ENCODE assay signal across 8 cellular contexts in the genomic region with DNA sequence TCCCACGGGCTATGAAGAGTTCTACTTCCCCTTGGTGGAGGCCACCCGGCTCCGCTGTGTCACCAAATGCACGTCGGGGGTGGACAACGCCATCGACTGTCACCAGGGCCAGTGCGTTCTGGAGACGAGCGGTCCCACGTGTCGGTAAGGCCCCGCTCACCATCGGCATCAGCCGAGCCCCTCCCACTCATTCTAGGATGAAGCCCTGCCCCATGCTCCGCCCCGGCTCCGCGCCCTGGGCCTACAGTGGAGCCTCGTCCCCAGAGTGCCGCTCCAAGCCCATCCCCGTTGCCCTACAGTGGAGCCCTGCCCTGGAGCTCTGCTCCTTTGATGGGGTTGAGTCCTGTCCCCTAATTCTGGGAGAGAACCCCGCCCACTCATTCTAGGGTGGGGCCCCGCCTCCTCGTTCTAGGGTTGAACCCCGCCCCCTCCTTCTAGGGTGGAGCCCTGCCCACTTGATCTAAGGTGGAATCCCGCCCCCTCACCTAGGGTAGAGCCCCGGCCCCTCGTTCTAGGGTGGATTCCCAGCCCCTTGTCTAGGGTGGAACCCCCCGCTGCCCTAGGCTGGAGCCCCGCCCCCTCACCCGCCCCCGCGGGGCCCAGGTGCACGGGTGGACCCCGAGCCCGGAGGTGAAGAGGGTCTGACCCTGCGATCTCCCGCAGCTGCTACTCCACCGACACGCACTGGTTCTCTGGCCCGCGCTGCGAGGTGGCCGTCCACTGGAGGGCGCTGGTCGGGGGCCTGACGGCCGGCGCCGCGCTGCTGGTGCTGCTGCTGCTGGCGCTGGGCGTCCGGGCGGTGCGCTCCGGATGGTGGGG. TPM values are rescaled to one million over a fixed set of nuclear protein-coding genes. Genes with fewer than 3 reads are reported as not detected.
A peak's percentile ranks its signal among the peaks of the same experiment; 100 is the strongest.
DNase-seq lines count a peak whose midpoint lies in the region; ATAC-seq and TF ChIP-seq lines count a peak whose summit lies in the region.

No MANE protein-coding gene starts in this region.

- no peak overlapping the region for H2BK5ac ChIP-seq in mesendoderm (ENCODE audit: low read length)

- peaks cover 60% of the 10 kb centered on the region for H3K27me3 Mint-ChIP-seq in CD8-positive, alpha-beta T cell (ENCODE audit: low read depth)
- peaks cover 59% of the 10 kb centered on the region for H3K27me3 Mint-ChIP-seq in activated B cell treated with CpG ODN at 0.5 μM for 24 hours

- H3K4me3 ChIP-seq in CD8-positive, alpha-beta T cell (ENCODE audit: low read depth, low read length) = peak overlapping the region; percentile 71
- H3K4me3 ChIP-seq in mesendoderm (ENCODE audit: low read length) = peak overlapping the region; percentile 25

- no peak overlapping the region for H4K8ac ChIP-seq in mesendoderm (ENCODE audit: low read depth, low read length)

- H3K23ac ChIP-seq in mesendoderm (ENCODE audit: low read length) = no peak overlapping the region

- CTCF ChIA-PET in CD8-positive, alpha-beta T cell (lab: Charles Lee) = interaction anchor here (0.9 to 1.3 kb wide), 3 partner anchors 8 to 94 kb away, joined by 3 read pairs; no protein-coding TSS in a partner anchor
- CTCF ChIA-PET in activated B cell treated with CpG ODN at 0.5 μM for 24 hours (lab: Charles Lee) = no interaction called here

- peak overlapping the region; percentile 88 for H3K56ac ChIP-seq in mesendoderm (ENCODE audit: low read length)

- peak; percentile 84 for ATAC-seq in CD8-positive, alpha-beta T cell
- ATAC-seq in HG02981 (IDR thresholded peaks at IDR 0.05; ENCODE audit: unreplicated experiment) (peak; percentile 43), activated B cell treated with CpG ODN at 0.5 μM for 24 hours (ENCODE audit: low read depth) (peak; percentile 64)

- peaks cover 36% of the 10 kb centered on the region for H3K27me3 ChIP-seq in CD8-positive, alpha-beta T cell (ENCODE audit: insufficient read depth, low read length)
- no peaks in the 10 kb centered on the region for H3K27me3 ChIP-seq in mesendoderm (ENCODE audit: insufficient read depth, low read length, poor library complexity)

- peak; percentile 57 to 84 (median 66) for DNase-seq in CD8-positive, alpha-beta T cell
- DNase-seq in activated B cell treated with CpG ODN at 0.5 μM for 24 hours (peak; percentile 53), dermis blood vessel endothelial cell (peak; percentile 79), mesendoderm (peak; percentile 99), NCI-H1092 treated with DMSO at 0.1 percent for 48 hours (lab: John Stamatoyannopoulos, UW) (no peak), NCI-H510A (lab: John Stamatoyannopoulos, UW) (no peak)
- peak; percentile 75 to 83 for DNase-seq in stimulated activated CD8-positive, alpha-beta memory T cell treated with anti-CD3 and anti-CD28 coated beads, Interleukin-2, amount 100 ng/mL, for 48 hours (ENCODE audit: low read depth in 2 of 2)

- no peaks in the 10 kb centered on the region for H3K36me3 ChIP-seq in CD8-positive, alpha-beta T cell (ENCODE audit: insufficient read depth, low read length)
- H3K36me3 ChIP-seq in mesendoderm (ENCODE audit: control insufficient read depth, insufficient read depth, low read length) = no peaks in the 10 kb centered on the region

- no peaks in the 10 kb centered on the region for H3K9me3 ChIP-seq in CD8-positive, alpha-beta T cell (ENCODE audit: low read length)

- peaks cover 21% of the 10 kb centered on the region for H3K4me1 ChIP-seq in CD8-positive, alpha-beta T cell (ENCODE audit: insufficient read depth, low read length)
- peaks cover 11% of the 10 kb centered on the region for H3K4me1 ChIP-seq in mesendoderm (ENCODE audit: control insufficient read depth, low read depth, low read length)

- no peaks in the 10 kb centered on the region for H3K9me3 Mint-ChIP-seq in CD8-positive, alpha-beta T cell
- H3K9me3 Mint-ChIP-seq in activated B cell treated with CpG ODN at 0.5 μM for 24 hours = no peaks in the 10 kb centered on the region

- TF ChIP-seq CTCF in CD8-positive, alpha-beta T cell (IDR thresholded peaks at IDR 0.05) = peak; percentile 56
- no peak for TF ChIP-seq CTCF in activated B cell treated with CpG ODN at 0.5 μM for 24 hours (IDR thresholded peaks at IDR 0.05)

- no peak overlapping the region for H3K27ac Mint-ChIP-seq in CD8-positive, alpha-beta T cell
- no peak overlapping the region for H3K27ac Mint-ChIP-seq in activated B cell treated with CpG ODN at 0.5 μM for 24 hours

- no peaks in the 10 kb centered on the region for H3K79me2 ChIP-seq in mesendoderm (ENCODE audit: control insufficient read depth, insufficient read depth, low read length)

- H3K4me3 Mint-ChIP-seq in CD8-positive, alpha-beta T cell = peak overlapping the region; percentile 81
- peak overlapping the region; percentile 68 for H3K4me3 Mint-ChIP-seq in activated B cell treated with CpG ODN at 0.5 μM for 24 hours

- peaks cover 2% of the 10 kb centered on the region for H3K79me1 ChIP-seq in mesendoderm (ENCODE audit: low read length)

- no peak overlapping the region for H2BK120ac ChIP-seq in mesendoderm (ENCODE audit: low read depth, low read length)

- peaks cover 24% of the 10 kb centered on the region for H3K4me1 Mint-ChIP-seq in CD8-positive, alpha-beta T cell (ENCODE audit: low read depth)
- H3K4me1 Mint-ChIP-seq in activated B cell treated with CpG ODN at 0.5 μM for 24 hours = peaks cover 17% of the 10 kb centered on the region

- no peak overlapping the region for H2AK5ac ChIP-seq in mesendoderm (ENCODE audit: low read length)

- no peak overlapping the region for H3K27ac ChIP-seq in CD8-positive, alpha-beta T cell (ENCODE audit: low read depth, low read length)
- H3K27ac ChIP-seq in mesendoderm (ENCODE audit: low read depth, low read length) = no peak overlapping the region

- peak overlapping the region; percentile 73 for H3K4me2 ChIP-seq in mesendoderm (ENCODE audit: low read length)

- no peak overlapping the region for H4K5ac ChIP-seq in mesendoderm (ENCODE audit: low read length)

- intact Hi-C loops in CD8-positive, alpha-beta T cell (cut with DNase I, micrococcal nuclease) = loop anchor here (1.0 to 5.0 kb wide), 3 partner anchors 65 to 111 kb away; no protein-coding TSS in a partner anchor
- intact Hi-C loops in activated B cell treated with CpG ODN at 0.5 μM for 24 hours (cut with micrococcal nuclease) = loop anchor here (1.0 kb wide), 2 partner anchors 93 to 172 kb away; no protein-coding TSS in a partner anchor

- no peak overlapping the region for H2BK15ac ChIP-seq in mesendoderm (replicated peaks; ENCODE audit: low read depth)

- peak overlapping the region; percentile 62 for H3K9ac ChIP-seq in mesendoderm (ENCODE audit: low read length)

- peak overlapping the region; percentile 55 for H3K18ac ChIP-seq in mesendoderm (ENCODE audit: low read length)

- no peaks in the 10 kb centered on the region for H3K36me3 Mint-ChIP-seq in CD8-positive, alpha-beta T cell
- no peaks in the 10 kb centered on the region for H3K36me3 Mint-ChIP-seq in activated B cell treated with CpG ODN at 0.5 μM for 24 hours (ENCODE audit: low read depth)

- whole genome bisulfite sequencing in mesendoderm (ENCODE audit: extremely low coverage, insufficient coverage, low lambda C conversion rate) = no CpG with 5 or more reads among the region's 58 CpGs

- POLR2A ChIA-PET in CD8-positive, alpha-beta T cell (lab: Charles Lee) = no interaction called here
- POLR2A ChIA-PET in activated B cell treated with CpG ODN at 0.5 μM for 24 hours (lab: Charles Lee) = no interaction called here

- no peak overlapping the region for H3K4ac ChIP-seq in mesendoderm (ENCODE audit: low read depth, low read length)

RNA-seq across cellular contexts. Expression of a gene that starts 3.4 kb away (rescaled TPM):
- not detected for total RNA-seq in CD8-positive, alpha-beta T cell
- total RNA-seq in activated B cell treated with CpG ODN at 0.5 μM for 24 hours = not detected in 2 replicates
- total RNA-seq in dermis blood vessel endothelial cell = not detected in 2 replicates
- polyA plus RNA-seq in mesendoderm (2013, experiment 1 of 2) = 4.6 TPM
- 5.6 TPM for polyA plus RNA-seq in mesendoderm (2013, experiment 2 of 2)

RNA-seq across cellular contexts. Expression of a gene that starts 16.6 kb away (rescaled TPM):
- not detected for total RNA-seq in CD8-positive, alpha-beta T cell
- total RNA-seq in activated B cell treated with CpG ODN at 0.5 μM for 24 hours (not detected in 2 replicates), dermis blood vessel endothelial cell (0.19 TPM in 1 of 2 replicates, not detected in the other)
- 75.9 TPM for polyA plus RNA-seq in mesendoderm (2013, experiment 1 of 2)
- polyA plus RNA-seq in mesendoderm (2013, experiment 2 of 2) = 72.9 TPM

RNA-seq across cellular contexts. Expression of a gene that starts 53.9 kb away (rescaled TPM):
- not detected for total RNA-seq in CD8-positive, alpha-beta T cell
- total RNA-seq in activated B cell treated with CpG ODN at 0.5 μM for 24 hours = not detected in 2 replicates
- total RNA-seq in dermis blood vessel endothelial cell = not detected in 2 replicates
- not detected for polyA plus RNA-seq in mesendoderm (2013, experiment 1 of 2)
- polyA plus RNA-seq in mesendoderm (2013, experiment 2 of 2) = not detected

Comparison
In these comparisons a context has a peak if more than half of its experiments do, and no peak if none do; other contexts are left out.
1. DNase-seq: peak in CD8-positive, alpha-beta T cell (7 of 7), activated B cell treated with CpG ODN at 0.5 μM for 24 hours (single experiment), dermis blood vessel endothelial cell (single experiment), mesendoderm (single experiment) and stimulated activated CD8-positive, alpha-beta memory T cell treated with anti-CD3 and anti-CD28 coated beads, Interleukin-2, amount 100 ng/mL, for 48 hours (2 of 2); none in NCI-H1092 treated with DMSO at 0.1 percent for 48 hours (single experiment) and NCI-H510A (single experiment).
2. Peak in every context shown above with its lines, with median percentiles within 50 percentile points of each other: ATAC-seq.